1 cellular context compared by ENCODE assay signal in genomic region chr10:97399843-97400545, GRCh38.
TF ChIP-seq lines count a peak whose summit lies in the region.

No MANE protein-coding gene starts in this region.

TF ChIP-seq in GM23338, 12 proteins besides CTCF, POLR2A, EP300 and RAD21 (continued from another document):
- no peak for TF ChIP-seq ZNF462 (CRISPR knock-in tag; IDR thresholded peaks at IDR 0.05)
- TF ChIP-seq STAT1 (IDR thresholded peaks at IDR 0.05; ENCODE audit: unreplicated experiment) = no peak
- no peak for TF ChIP-seq ZNF331 (CRISPR knock-in tag; IDR thresholded peaks at IDR 0.05; ENCODE audit: low read depth)
- TF ChIP-seq EZH2phosphoT487 (IDR thresholded peaks at IDR 0.05; ENCODE audit: unreplicated experiment) = no peak
- no peak for TF ChIP-seq ZNF114 (CRISPR knock-in tag; IDR thresholded peaks at IDR 0.05)
- no peak for TF ChIP-seq JUNB (IDR thresholded peaks at IDR 0.05; ENCODE audit: unreplicated experiment)
- TF ChIP-seq NANOG (IDR thresholded peaks at IDR 0.05; ENCODE audit: borderline replicate concordance) = no peak
- TF ChIP-seq REST (IDR thresholded peaks at IDR 0.05; ENCODE audit: unreplicated experiment) = no peak
- no peak for TF ChIP-seq EZH2 (IDR thresholded peaks at IDR 0.05; ENCODE audit: low read depth, unreplicated experiment)
- TF ChIP-seq POLR2AphosphoS5 (IDR thresholded peaks at IDR 0.05; ENCODE audit: low read depth) = no peak
- no peak for TF ChIP-seq ETS1 (IDR thresholded peaks at IDR 0.05)
TF ChIP-seq in GM23338: peak in this region for 0.
